In the genomic region with DNA sequence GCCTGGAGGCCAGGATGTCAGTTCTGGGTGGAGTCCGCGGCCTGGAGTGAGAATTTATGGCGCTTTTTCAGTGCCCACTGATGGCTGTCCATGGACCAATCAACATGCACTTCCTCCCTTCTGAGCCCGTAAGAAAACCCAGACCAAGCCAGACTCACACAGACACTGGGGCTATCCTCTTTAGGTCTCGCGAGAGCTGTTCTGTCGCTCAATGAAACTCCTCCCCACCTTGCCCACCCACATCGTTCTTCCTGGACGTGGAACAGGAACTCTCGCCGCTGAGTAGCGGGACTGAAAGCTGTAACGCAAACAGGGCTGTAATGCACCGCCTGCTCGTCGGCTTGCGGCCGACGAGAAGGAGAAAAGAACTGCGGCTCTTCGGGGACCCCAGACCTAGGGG, we compare ENCODE assay signal across 1 cellular context.
TF ChIP-seq lines count a peak whose summit lies in the region.

No MANE protein-coding gene starts in this region.

TF ChIP-seq in GM23338, 12 proteins besides CTCF, POLR2A, EP300 and RAD21 (continued from another document):
- TF ChIP-seq, protein P1, sequence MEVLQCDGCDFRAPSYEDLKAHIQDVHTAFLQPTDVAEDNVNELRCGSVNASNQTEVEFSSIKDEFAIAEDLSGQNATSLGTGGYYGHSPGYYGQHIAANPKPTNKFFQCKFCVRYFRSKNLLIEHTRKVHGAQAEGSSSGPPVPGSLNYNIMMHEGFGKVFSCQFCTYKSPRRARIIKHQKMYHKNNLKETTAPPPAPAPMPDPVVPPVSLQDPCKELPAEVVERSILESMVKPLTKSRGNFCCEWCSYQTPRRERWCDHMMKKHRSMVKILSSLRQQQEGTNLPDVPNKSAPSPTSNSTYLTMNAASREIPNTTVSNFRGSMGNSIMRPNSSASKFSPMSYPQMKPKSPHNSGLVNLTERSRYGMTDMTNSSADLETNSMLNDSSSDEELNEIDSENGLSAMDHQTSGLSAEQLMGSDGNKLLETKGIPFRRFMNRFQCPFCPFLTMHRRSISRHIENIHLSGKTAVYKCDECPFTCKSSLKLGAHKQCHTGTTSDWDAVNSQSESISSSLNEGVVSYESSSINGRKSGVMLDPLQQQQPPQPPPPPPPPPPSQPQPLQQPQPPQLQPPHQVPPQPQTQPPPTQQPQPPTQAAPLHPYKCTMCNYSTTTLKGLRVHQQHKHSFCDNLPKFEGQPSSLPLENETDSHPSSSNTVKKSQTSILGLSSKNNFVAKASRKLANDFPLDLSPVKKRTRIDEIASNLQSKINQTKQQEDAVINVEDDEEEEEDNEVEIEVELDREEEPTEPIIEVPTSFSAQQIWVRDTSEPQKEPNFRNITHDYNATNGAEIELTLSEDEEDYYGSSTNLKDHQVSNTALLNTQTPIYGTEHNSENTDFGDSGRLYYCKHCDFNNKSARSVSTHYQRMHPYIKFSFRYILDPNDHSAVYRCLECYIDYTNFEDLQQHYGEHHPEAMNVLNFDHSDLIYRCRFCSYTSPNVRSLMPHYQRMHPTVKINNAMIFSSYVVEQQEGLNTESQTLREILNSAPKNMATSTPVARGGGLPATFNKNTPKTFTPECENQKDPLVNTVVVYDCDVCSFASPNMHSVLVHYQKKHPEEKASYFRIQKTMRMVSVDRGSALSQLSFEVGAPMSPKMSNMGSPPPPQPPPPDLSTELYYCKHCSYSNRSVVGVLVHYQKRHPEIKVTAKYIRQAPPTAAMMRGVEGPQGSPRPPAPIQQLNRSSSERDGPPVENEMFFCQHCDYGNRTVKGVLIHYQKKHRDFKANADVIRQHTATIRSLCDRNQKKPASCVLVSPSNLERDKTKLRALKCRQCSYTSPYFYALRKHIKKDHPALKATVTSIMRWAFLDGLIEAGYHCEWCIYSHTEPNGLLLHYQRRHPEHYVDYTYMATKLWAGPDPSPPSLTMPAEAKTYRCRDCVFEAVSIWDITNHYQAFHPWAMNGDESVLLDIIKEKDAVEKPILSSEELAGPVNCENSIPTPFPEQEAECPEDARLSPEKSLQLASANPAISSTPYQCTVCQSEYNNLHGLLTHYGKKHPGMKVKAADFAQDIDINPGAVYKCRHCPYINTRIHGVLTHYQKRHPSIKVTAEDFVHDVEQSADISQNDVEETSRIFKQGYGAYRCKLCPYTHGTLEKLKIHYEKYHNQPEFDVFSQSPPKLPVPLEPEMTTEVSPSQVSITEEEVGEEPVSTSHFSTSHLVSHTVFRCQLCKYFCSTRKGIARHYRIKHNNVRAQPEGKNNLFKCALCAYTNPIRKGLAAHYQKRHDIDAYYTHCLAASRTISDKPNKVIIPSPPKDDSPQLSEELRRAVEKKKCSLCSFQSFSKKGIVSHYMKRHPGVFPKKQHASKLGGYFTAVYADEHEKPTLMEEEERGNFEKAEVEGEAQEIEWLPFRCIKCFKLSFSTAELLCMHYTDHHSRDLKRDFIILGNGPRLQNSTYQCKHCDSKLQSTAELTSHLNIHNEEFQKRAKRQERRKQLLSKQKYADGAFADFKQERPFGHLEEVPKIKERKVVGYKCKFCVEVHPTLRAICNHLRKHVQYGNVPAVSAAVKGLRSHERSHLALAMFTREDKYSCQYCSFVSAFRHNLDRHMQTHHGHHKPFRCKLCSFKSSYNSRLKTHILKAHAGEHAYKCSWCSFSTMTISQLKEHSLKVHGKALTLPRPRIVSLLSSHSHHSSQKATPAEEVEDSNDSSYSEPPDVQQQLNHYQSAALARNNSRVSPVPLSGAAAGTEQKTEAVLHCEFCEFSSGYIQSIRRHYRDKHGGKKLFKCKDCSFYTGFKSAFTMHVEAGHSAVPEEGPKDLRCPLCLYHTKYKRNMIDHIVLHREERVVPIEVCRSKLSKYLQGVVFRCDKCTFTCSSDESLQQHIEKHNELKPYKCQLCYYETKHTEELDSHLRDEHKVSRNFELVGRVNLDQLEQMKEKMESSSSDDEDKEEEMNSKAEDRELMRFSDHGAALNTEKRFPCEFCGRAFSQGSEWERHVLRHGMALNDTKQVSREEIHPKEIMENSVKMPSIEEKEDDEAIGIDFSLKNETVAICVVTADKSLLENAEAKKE (CRISPR knock-in tag; IDR thresholded peaks at IDR 0.05) = no peak
- no peak for TF ChIP-seq CREB1 (CRISPR knock-in tag; IDR thresholded peaks at IDR 0.05; ENCODE audit: low read depth)
- no peak for TF ChIP-seq STAT1 (IDR thresholded peaks at IDR 0.05; ENCODE audit: unreplicated experiment)
- no peak for TF ChIP-seq NANOG (IDR thresholded peaks at IDR 0.05; ENCODE audit: borderline replicate concordance)
